Comparison of ENCODE assay signal across 8 cellular contexts in genomic region chr9:4640027-4640426, GRCh38. TPM values are rescaled to one million over a fixed set of nuclear protein-coding genes. Genes with fewer than 3 reads are reported as not detected.
DNase-seq lines count a peak whose midpoint lies in the region; ATAC-seq and TF ChIP-seq lines count a peak whose summit lies in the region.

No MANE protein-coding gene starts in this region.

- no peak overlapping the region for H2AFZ ChIP-seq in neural progenitor cell (replicated peaks)

- POLR2A ChIA-PET in RWPE1 (lab: Yijun Ruan, JAX; ENCODE audit: low non-redundant PET): no interaction called here

- H3K27ac ChIP-seq in RWPE1 (no peak overlapping the region), neural progenitor cell (no peak overlapping the region)

- H3K4me3 ChIP-seq in cardiac fibroblast (replicated peaks in 1 of 2; ENCODE audit: low read depth in 2 of 2, low read length in 2 of 2) (no peak overlapping the region), neural progenitor cell (no peak overlapping the region), MG63 (no peak overlapping the region)

- no peaks in the 10 kb centered on the region for H3K27me3 ChIP-seq in neural progenitor cell
- no peaks in the 10 kb centered on the region for H3K27me3 ChIP-seq in MG63

- no peaks in the 10 kb centered on the region for H3K9me3 Mint-ChIP-seq in neural progenitor cell

- ATAC-seq in HG03354 (IDR thresholded peaks at IDR 0.05; ENCODE audit: poor library complexity, severe bottlenecking, unreplicated experiment) (no peak), GM18868 (IDR thresholded peaks at IDR 0.05; ENCODE audit: unreplicated experiment) (no peak)

- no peaks in the 10 kb centered on the region for H3F3A ChIP-seq in neural progenitor cell (ENCODE audit: low read depth)

- H3K79me2 ChIP-seq in neural progenitor cell (ENCODE audit: low read depth): no peaks in the 10 kb centered on the region

- H3K27ac Mint-ChIP-seq in neural progenitor cell: no peak overlapping the region

- no peaks in the 10 kb centered on the region for H3K36me3 Mint-ChIP-seq in neural progenitor cell

- no peak overlapping the region for H3K4me2 ChIP-seq in neural progenitor cell

- H3K9ac ChIP-seq in neural progenitor cell: no peak overlapping the region

- no peaks in the 10 kb centered on the region for H3K9me3 ChIP-seq in neural progenitor cell (ENCODE audit: low read depth)
- no peaks in the 10 kb centered on the region for H3K9me3 ChIP-seq in MG63

- in situ Hi-C loops in GM13977 (cut with MboI; ENCODE audit: low pct_unique_long_range_greater_than_20kb, low sequenced_read_pairs, unreplicated experiment): no loop called here

- CTCF ChIA-PET in RWPE1 (lab: Yijun Ruan, JAX): interaction anchor here (0.6 kb wide), 1 partner anchor 265 kb away, joined by 4 read pairs; no protein-coding TSS in a partner anchor

- H3K4me1 Mint-ChIP-seq in neural progenitor cell: peaks cover 7% of the 10 kb centered on the region

- H3K4me3 Mint-ChIP-seq in neural progenitor cell: no peak overlapping the region

- no peaks in the 10 kb centered on the region for H4K20me1 ChIP-seq in neural progenitor cell (ENCODE audit: low read depth)

- H3K36me3 ChIP-seq in neural progenitor cell: no peaks in the 10 kb centered on the region
- no peaks in the 10 kb centered on the region for H3K36me3 ChIP-seq in MG63

- DNase-seq in AG20443 (ENCODE audit: low spot score) (peak; percentile 44), GM13977 (ENCODE audit: low spot score) (peak; percentile 39), RWPE1 (ENCODE audit: low spot score) (no peak), cardiac fibroblast (ENCODE audit: low read depth in 2 of 2) (peak; percentile 39 to 51), neural progenitor cell (ENCODE audit: low spot score) (peak; percentile 48), MG63 (no peak)

- TF ChIP-seq CTCF in GM13977 (IDR thresholded peaks at IDR 0.05; ENCODE audit: extremely low read depth, insufficient read depth, missing control alignments): peak; percentile 38
- TF ChIP-seq CTCF in RWPE1 (conservative IDR thresholded peaks at IDR 0.05; ENCODE audit: low read depth): peak; percentile 14; the same call in 1 of the 2 replicates
- peak; percentile 41 for TF ChIP-seq CTCF in cardiac fibroblast (IDR thresholded peaks at IDR 0.05; ENCODE audit: low read depth, low read length)
- TF ChIP-seq CTCF in neural progenitor cell (IDR thresholded peaks at IDR 0.05): peak; percentile 67

- peaks cover 5% of the 10 kb centered on the region for H3K27me3 Mint-ChIP-seq in neural progenitor cell (ENCODE audit: insufficient read depth, low read depth)

- H3K4me1 ChIP-seq in neural progenitor cell: no peaks in the 10 kb centered on the region

RNA-seq across cellular contexts. Expression of gene PLPP6, which starts 22.1 kb away (rescaled TPM):
- 10.5 and 11.1 TPM in 2 replicates for total RNA-seq in neural progenitor cell (ENCODE audit: low replicate concordance)
- 2.0 and 3.5 TPM in 2 replicates for total RNA-seq in MG63 (2014; rRNA removed; shearing (Covaris generic); ENCODE audit: low replicate concordance)

RNA-seq across cellular contexts. Expression of gene SPATA6L, which starts 26.3 kb away (rescaled TPM):
- 0.99 TPM in 1 of 2 replicates, not detected in the other for total RNA-seq in neural progenitor cell (ENCODE audit: low replicate concordance)
- not detected in 2 replicates for total RNA-seq in MG63 (2014; rRNA removed; shearing (Covaris generic); ENCODE audit: low replicate concordance)

RNA-seq across cellular contexts. Expression of gene CDC37L1, which starts 39.3 kb away (rescaled TPM):
- 24.3 and 32.1 TPM in 2 replicates for total RNA-seq in neural progenitor cell (ENCODE audit: low replicate concordance)
- total RNA-seq in MG63 (2014; rRNA removed; shearing (Covaris generic); ENCODE audit: low replicate concordance): 12.9 and 17.0 TPM in 2 replicates

Comparison
In these comparisons a context has a peak if more than half of its experiments do, and no peak if none do; other contexts are left out.
1. DNase-seq: peak in AG20443 (single experiment), GM13977 (single experiment), cardiac fibroblast (2 of 2) and neural progenitor cell (single experiment); none in RWPE1 (single experiment) and MG63 (single experiment).
2. CTCF ChIP-seq: peak in every context shown above with its lines; median percentile 67 in neural progenitor cell; 41 in cardiac fibroblast; 38 in GM13977; 14 in RWPE1.